18 cellular contexts compared by ENCODE assay signal in genomic region chr4:189600598-189601435, GRCh38.
DNase-seq lines count a peak whose midpoint lies in the region; TF ChIP-seq lines count a peak whose summit lies in the region.
"Had no signal": no experiment of that assay in that cellular context is flagged by ENCODE, and none has a peak within 500 bp of the region (broad histone marks: within the 10 kb centered on the region; RNA-seq: fewer than 3 reads in every experiment).

No MANE protein-coding gene starts in this region.

- H3K9ac ChIP-seq in HUES6 (ENCODE audit: low read length) (peak overlapping the region; percentile 50), neuronal stem cell (ENCODE audit: low read depth, low read length, poor library complexity) (no peak overlapping the region)

- H3K9me3 ChIP-seq in BE2C (no peaks in the 10 kb centered on the region), HUES6 (ENCODE audit: control insufficient read depth, insufficient read depth, low read depth, low read length) (peaks cover 5% of the 10 kb centered on the region; the same call in 1 of the 2 replicates), neuronal stem cell (replicated peaks in 1 of 2; ENCODE audit: control insufficient read depth in 2 of 2, insufficient read depth in 1 of 2, low read depth in 1 of 2, low read length in 2 of 2) (no peaks in the 10 kb centered on the region)

- H3K4me1 ChIP-seq in BE2C (peaks cover 4% of the 10 kb centered on the region; the same call in 1 of the 2 replicates), HUES6 (ENCODE audit: control insufficient read depth, insufficient read depth, low read length) (no peaks in the 10 kb centered on the region), neuronal stem cell (ENCODE audit: control insufficient read depth in 2 of 2, insufficient read depth in 1 of 2, low read depth in 1 of 2, low read length in 2 of 2) (peaks cover 0 to 2% of the 10 kb centered on the region in 2 donors)

- no peak overlapping the region for H3K4me2 ChIP-seq in neuronal stem cell (ENCODE audit: insufficient read depth, low read length, poor library complexity, severe bottlenecking)

- H3K27ac ChIP-seq in HUES6 (ENCODE audit: low read depth, low read length) (no peak overlapping the region), neuronal stem cell (replicated peaks; ENCODE audit: low read length) (no peak overlapping the region)
- H3K27ac ChIP-seq: C4-2B, HL-60 had no signal

- H3K4me3 ChIP-seq in BE2C (ENCODE audit: low read depth, low read length) (peak overlapping the region; percentile 9), HUES6 (ENCODE audit: low read depth, low read length) (no peak overlapping the region), neuronal stem cell (ENCODE audit: low read length in 2 of 2) (no peak overlapping the region)

- H2BK12ac ChIP-seq in neuronal stem cell (ENCODE audit: low read length), result no peak overlapping the region

- no peaks in the 10 kb centered on the region for H3K27me3 ChIP-seq in BE2C
- H3K27me3 ChIP-seq in HUES6 (ENCODE audit: control insufficient read depth, insufficient read depth, low read length), result no peaks in the 10 kb centered on the region
- no peaks in the 10 kb centered on the region for H3K27me3 ChIP-seq in neuronal stem cell (ENCODE audit: control insufficient read depth in 3 of 3, insufficient read depth in 3 of 3, low read depth in 1 of 3, low read length in 3 of 3)

- no peak overlapping the region for H2BK15ac ChIP-seq in neuronal stem cell (ENCODE audit: low read length)

- no peak overlapping the region for H2BK120ac ChIP-seq in neuronal stem cell (ENCODE audit: low read depth, low read length)

- no peak for TF ChIP-seq CTCF in BE2C (IDR thresholded peaks at IDR 0.05; ENCODE audit: low read depth, low read length)
- TF ChIP-seq CTCF in GM13976 (IDR thresholded peaks at IDR 0.05; ENCODE audit: borderline replicate concordance, control extremely low read depth, extremely low read depth, insufficient read depth, missing control alignments), result no peak

- peak overlapping the region; percentile 80 for H3K18ac ChIP-seq in neuronal stem cell (ENCODE audit: low read length)

- no peak overlapping the region for H4K8ac ChIP-seq in neuronal stem cell (ENCODE audit: low read depth, low read length)

- no peaks in the 10 kb centered on the region for H3K36me3 ChIP-seq in BE2C
- H3K36me3 ChIP-seq in HUES6 (ENCODE audit: control insufficient read depth, insufficient read depth, low read length), result no peaks in the 10 kb centered on the region
- no peaks in the 10 kb centered on the region for H3K36me3 ChIP-seq in neuronal stem cell (replicated peaks in 1 of 2; ENCODE audit: control insufficient read depth in 2 of 2, insufficient read depth in 2 of 2, low read length in 2 of 2)

- no peak overlapping the region for H2AFZ ChIP-seq in neuronal stem cell (ENCODE audit: low read length)

- no peak overlapping the region for H2BK5ac ChIP-seq in neuronal stem cell (ENCODE audit: low read length)

- H4K91ac ChIP-seq in neuronal stem cell (ENCODE audit: low read depth, low read length, poor library complexity), result no peak overlapping the region

- H2AK5ac ChIP-seq in neuronal stem cell (ENCODE audit: low read depth, low read length), result peak overlapping the region; percentile 81

- no peak overlapping the region for H3K14ac ChIP-seq in neuronal stem cell (ENCODE audit: low read length)

- in situ Hi-C loops in GM13976 (cut with MboI; ENCODE audit: low sequenced_read_pairs, unreplicated experiment), result no loop called here

- H3K23ac ChIP-seq in neuronal stem cell (ENCODE audit: low read depth, low read length, poor library complexity), result peak overlapping the region; percentile 73

- no CpG with 5 or more reads among the region's 15 CpGs for WGBS in neuronal stem cell (ENCODE audit: extremely low coverage in 2 of 2, insufficient read length in 2 of 2, insufficient replicate concordance in 1 of 2), 2 donors

- DNase-seq in BE2C (peak; percentile 68), astrocyte of the hippocampus (ENCODE audit: low read depth, low spot score) (peak; percentile 1), neuronal stem cell (ENCODE audit: low spot score) (no peak), GM13976 (ENCODE audit: low spot score) (no peak), nucleus accumbens (lab: John Stamatoyannopoulos, UW) (no peak), SKM-1 treated with dmso at 0.1 percent for 144 hours (lab: John Stamatoyannopoulos, UW; ENCODE audit: unreplicated experiment) (no peak), epidermal melanocyte (ENCODE audit: insufficient read length, low spot score) (no peak)
- DNase-seq: DND-41; GOT3; NCI-H1417; NCI-H187 treated with DMSO at 0.1 percent for 48 hours; NCI-H345; NCI-H69; NK-92 treated with Interleukin-12 subunit alpha and Interleukin-12 subunit beta, amount 100 ng/mL, for 24 hours; SHP77 treated with DMSO at 0.1 percent for 48 hours had no signal

- H3K4ac ChIP-seq in neuronal stem cell (ENCODE audit: low read length), result no peak overlapping the region

- H3K79me1 ChIP-seq in neuronal stem cell (ENCODE audit: low read depth, low read length), result no peaks in the 10 kb centered on the region

Comparison
In these comparisons a context has a peak if more than half of its experiments do, and no peak if none do; other contexts are left out.
1. DNase-seq: peak in BE2C (single experiment) and astrocyte of the hippocampus (single experiment); none in neuronal stem cell (single experiment), GM13976 (single experiment), nucleus accumbens (0 of 56), SKM-1 treated with dmso at 0.1 percent for 144 hours (single experiment) and epidermal melanocyte (single experiment).